ENCODE assay signal across 1 cellular context in the genomic region with DNA sequence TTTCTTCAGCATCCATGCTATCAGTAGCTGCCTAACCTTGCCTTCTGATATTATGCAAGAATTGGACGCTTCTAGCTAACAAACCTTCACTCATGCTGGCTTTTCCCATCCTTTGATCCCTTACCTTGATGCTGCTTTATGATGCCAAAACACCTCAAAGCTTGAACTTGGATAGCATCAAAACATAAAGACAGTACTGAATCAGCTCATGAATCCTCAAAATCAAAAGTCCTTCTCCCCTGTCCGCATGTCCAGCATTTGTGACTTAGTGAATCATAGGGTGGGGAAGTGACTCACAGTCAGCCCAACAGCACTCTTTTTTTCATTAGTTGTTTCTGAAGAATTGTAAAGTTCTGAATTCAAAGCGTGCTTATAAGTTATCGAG.
TF ChIP-seq lines count a peak whose summit lies in the region.

No MANE protein-coding gene starts in this region.

TF ChIP-seq in A549, 52 proteins besides CTCF, POLR2A, EP300 and RAD21 (continued from another document):
- TF ChIP-seq, protein P1, sequence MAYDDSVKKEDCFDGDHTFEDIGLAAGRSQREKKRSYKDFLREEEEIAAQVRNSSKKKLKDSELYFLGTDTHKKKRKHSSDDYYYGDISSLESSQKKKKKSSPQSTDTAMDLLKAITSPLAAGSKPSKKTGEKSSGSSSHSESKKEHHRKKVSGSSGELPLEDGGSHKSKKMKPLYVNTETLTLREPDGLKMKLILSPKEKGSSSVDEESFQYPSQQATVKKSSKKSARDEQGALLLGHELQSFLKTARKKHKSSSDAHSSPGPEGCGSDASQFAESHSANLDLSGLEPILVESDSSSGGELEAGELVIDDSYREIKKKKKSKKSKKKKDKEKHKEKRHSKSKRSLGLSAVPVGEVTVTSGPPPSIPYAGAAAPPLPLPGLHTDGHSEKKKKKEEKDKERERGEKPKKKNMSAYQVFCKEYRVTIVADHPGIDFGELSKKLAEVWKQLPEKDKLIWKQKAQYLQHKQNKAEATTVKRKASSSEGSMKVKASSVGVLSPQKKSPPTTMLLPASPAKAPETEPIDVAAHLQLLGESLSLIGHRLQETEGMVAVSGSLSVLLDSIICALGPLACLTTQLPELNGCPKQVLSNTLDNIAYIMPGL (CRISPR knock-in tag; IDR thresholded peaks at IDR 0.05; ENCODE audit: borderline replicate concordance) = no peak
- TF ChIP-seq, protein P2, sequence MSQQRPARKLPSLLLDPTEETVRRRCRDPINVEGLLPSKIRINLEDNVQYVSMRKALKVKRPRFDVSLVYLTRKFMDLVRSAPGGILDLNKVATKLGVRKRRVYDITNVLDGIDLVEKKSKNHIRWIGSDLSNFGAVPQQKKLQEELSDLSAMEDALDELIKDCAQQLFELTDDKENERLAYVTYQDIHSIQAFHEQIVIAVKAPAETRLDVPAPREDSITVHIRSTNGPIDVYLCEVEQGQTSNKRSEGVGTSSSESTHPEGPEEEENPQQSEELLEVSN (IDR thresholded peaks at IDR 0.05; ENCODE audit: borderline replicate concordance, low read depth) = 0 out of 2 replicates have a peak, but pooled peaks have one; percentile 49
- no peak for TF ChIP-seq CBX2 (IDR thresholded peaks at IDR 0.05; ENCODE audit: borderline replicate concordance, low read depth)
- no peak for TF ChIP-seq BHLHE40 (IDR thresholded peaks at IDR 0.05; ENCODE audit: low read depth, low read length)
